28 cellular contexts compared by ENCODE assay signal in the genomic region with DNA sequence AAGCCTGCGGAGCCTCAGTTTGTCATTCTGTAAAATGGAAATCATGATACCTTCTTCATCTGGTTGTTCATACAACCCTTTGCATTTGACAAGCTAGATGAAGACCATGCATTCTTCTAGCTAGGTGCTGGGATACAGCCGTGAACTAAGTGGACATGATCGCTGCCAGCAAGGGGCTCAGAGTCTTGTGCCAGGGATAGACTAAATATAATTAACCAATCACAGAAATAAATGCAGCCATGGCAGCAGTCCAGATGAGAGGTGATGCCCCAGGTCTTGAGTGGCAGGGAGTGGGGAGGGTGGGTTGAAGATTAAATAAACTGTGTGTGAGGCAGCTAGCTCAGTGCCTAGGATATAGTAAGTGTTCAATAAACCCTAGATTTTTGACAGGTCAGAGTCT. TPM values are rescaled to one million over a fixed set of nuclear protein-coding genes. Genes with fewer than 3 reads are reported as not detected.
DNase-seq lines count a peak whose midpoint lies in the region; ATAC-seq and TF ChIP-seq lines count a peak whose summit lies in the region.
"Had no signal": no experiment of that assay in that cellular context is flagged by ENCODE, and none has a peak within 500 bp of the region (broad histone marks: within the 10 kb centered on the region; RNA-seq: fewer than 3 reads in every experiment).

No MANE protein-coding gene starts in this region.

- H4K91ac ChIP-seq in trophoblast cell (ENCODE audit: low read depth, low read length) = no peak overlapping the region

- H2BK120ac ChIP-seq in trophoblast cell (ENCODE audit: insufficient read depth, low read length, poor library complexity) = peak overlapping the region; percentile 2

- H2BK12ac ChIP-seq in trophoblast cell (ENCODE audit: low read length) = no peak overlapping the region

- no CpG with 5 or more reads among the region's 3 CpGs for WGBS in trophoblast cell (ENCODE audit: extremely low coverage, insufficient coverage, insufficient read length)
- WGBS in transverse colon (ENCODE audit: low coverage in 1 of 2), 2 donors = 70% methylated on average over 2 to 3 of the region's 3 CpGs

- H3K4me3 ChIP-seq in RWPE2 (ENCODE audit: severe bottlenecking) (no peak overlapping the region), cardiac muscle cell (no peak overlapping the region), trophoblast cell (ENCODE audit: low read depth, low read length) (no peak overlapping the region), transverse colon (no peak overlapping the region)
- H3K4me3 ChIP-seq: MG63, suprapubic skin had no signal

- peaks cover 31% of the 10 kb centered on the region for H3K79me1 ChIP-seq in trophoblast cell (ENCODE audit: low read length)

- H2AK5ac ChIP-seq in trophoblast cell (ENCODE audit: low read length) = no peak overlapping the region

- no peak for TF ChIP-seq POLR2A in transverse colon (IDR thresholded peaks at IDR 0.05)

- no peaks in the 10 kb centered on the region for H3K27me3 ChIP-seq in RWPE2 (ENCODE audit: insufficient read depth, poor library complexity, severe bottlenecking)
- no peaks in the 10 kb centered on the region for H3K27me3 ChIP-seq in cardiac muscle cell
- no peaks in the 10 kb centered on the region for H3K27me3 ChIP-seq in trophoblast cell (ENCODE audit: insufficient read depth, low read length)
- H3K27me3 ChIP-seq in transverse colon = peaks cover 19% of the 10 kb centered on the region
- H3K27me3 ChIP-seq: MG63 had no signal

- no peak for TF ChIP-seq CTCF in RWPE2 (IDR thresholded peaks at IDR 0.05; ENCODE audit: poor library complexity, severe bottlenecking)
- TF ChIP-seq CTCF in cardiac muscle cell (IDR thresholded peaks at IDR 0.05; ENCODE audit: low read depth, low read length) = no peak
- no peak for TF ChIP-seq CTCF in transverse colon (IDR thresholded peaks at IDR 0.05)
- TF ChIP-seq CTCF in GM20000 (IDR thresholded peaks at IDR 0.05; ENCODE audit: extremely low read depth, missing control alignments) = no peak

- in situ Hi-C loops in transverse colon (cut with MboI; ENCODE audit: low pct_ligation_motif_present in 1 of 4, low pct_unique_long_range_greater_than_20kb in 1 of 4, low sequenced_read_pairs in 3 of 4) = no loop called here
- in situ Hi-C loops in G401 (cut with HindIII; ENCODE audit: low sequenced_read_pairs) = no loop called here

- no peak for TF ChIP-seq EP300 in transverse colon (IDR thresholded peaks at IDR 0.05; ENCODE audit: low read depth)

- DNase-seq in RWPE2 (ENCODE audit: low spot score) = no peak
- no peak for DNase-seq in cardiac muscle cell (ENCODE audit: low read depth in 1 of 2, low spot score in 1 of 2)
- DNase-seq in trophoblast cell = no peak
- DNase-seq in transverse colon = no peak
- no peak for DNase-seq in stimulated activated naive CD4-positive, alpha-beta T cell treated with Interleukin-2 at 50 U/mL for 16 hours (lab: John Stamatoyannopoulos, UW)
- DNase-seq in GM20000 (ENCODE audit: low spot score) = no peak
- no peak for DNase-seq in G401 (ENCODE audit: low spot score)
- DNase-seq: activated CD4-positive, alpha-beta T cell treated with anti-CD3 and anti-CD28 coated beads, Interleukin-2, amount 50 U/mL, for 4 hours; activated T-cell treated with anti-CD3 and anti-CD28 coated beads, Interleukin-2, amount 50 U/mL, for 48 hours; BE2C; DMS 273 treated with DMSO at 0.1 percent for 48 hours; H7; hypothalamus; mammary epithelial cell; MG63; NCI-H1105 treated with DMSO at 0.1 percent for 48 hours; NCI-H187 treated with DMSO at 0.1 percent for 48 hours; NCI-H2171 treated with DMSO at 0.1 percent for 48 hours; NCI-H510A; stimulated activated CD4-positive, alpha-beta T cell treated with anti-CD3 and anti-CD28 coated beads, Interleukin-15, amount 100 ng/mL, for 24 hours had no signal

- H3K79me2 ChIP-seq in trophoblast cell (ENCODE audit: control insufficient read depth, insufficient read depth, low read length, poor library complexity) = peaks cover 4% of the 10 kb centered on the region
- H3K79me2 ChIP-seq: parathyroid adenoma had no signal

- no peak overlapping the region for H3K14ac ChIP-seq in trophoblast cell (ENCODE audit: low read length)

- no peak overlapping the region for H4K12ac ChIP-seq in trophoblast cell (ENCODE audit: low read depth, low read length)

- no peak overlapping the region for H2AFZ ChIP-seq in trophoblast cell (ENCODE audit: insufficient read depth, low read length, poor library complexity)
- H2AFZ ChIP-seq: parathyroid adenoma had no signal

- no peak overlapping the region for H3K4me2 ChIP-seq in trophoblast cell (ENCODE audit: low read length)
- H3K4me2 ChIP-seq: KMS-11 had no signal

- no peak overlapping the region for H3K23ac ChIP-seq in trophoblast cell (ENCODE audit: low read length)

- peak overlapping the region; percentile 79 for H3K27ac ChIP-seq in RWPE2 (ENCODE audit: poor library complexity, severe bottlenecking)
- peak overlapping the region; percentile 97 for H3K27ac ChIP-seq in cardiac muscle cell
- peak overlapping the region; percentile 92 for H3K27ac ChIP-seq in trophoblast cell (ENCODE audit: low read depth, low read length)
- peak overlapping the region; percentile 22 to 90 (median 79) for H3K27ac ChIP-seq in transverse colon
- H3K27ac ChIP-seq: KMS-11, parathyroid adenoma, suprapubic skin had no signal

- H3K4me1 ChIP-seq in RWPE2 (ENCODE audit: insufficient read depth, poor library complexity, severe bottlenecking) (peaks cover 14% of the 10 kb centered on the region), cardiac muscle cell (ENCODE audit: low read depth) (peaks cover 51% of the 10 kb centered on the region), trophoblast cell (ENCODE audit: control insufficient read depth in 1 of 2, insufficient read depth in 2 of 2, low read length in 2 of 2) (peaks cover 30 to 38% of the 10 kb centered on the region in 2 experiments), transverse colon (peaks cover 0 to 6% (median 3%) of the 10 kb centered on the region in 4 donors)
- H3K4me1 ChIP-seq: BE2C, parathyroid adenoma, suprapubic skin had no signal

- H3K4ac ChIP-seq in trophoblast cell (ENCODE audit: low read depth, low read length) = no peak overlapping the region

- intact Hi-C loops in transverse colon (cut with DNase I; ENCODE audit: low total_unique reads) = no loop called here

- no peak overlapping the region for H2BK5ac ChIP-seq in trophoblast cell (ENCODE audit: low read depth, low read length, poor library complexity)

- no peak overlapping the region for H3K9ac ChIP-seq in trophoblast cell (ENCODE audit: low read length)
- H3K9ac ChIP-seq: KMS-11, parathyroid adenoma had no signal

- no peaks in the 10 kb centered on the region for H3K9me3 ChIP-seq in RWPE2 (ENCODE audit: severe bottlenecking)
- H3K9me3 ChIP-seq in cardiac muscle cell (ENCODE audit: low read depth) = no peaks in the 10 kb centered on the region
- no peaks in the 10 kb centered on the region for H3K9me3 ChIP-seq in trophoblast cell (ENCODE audit: insufficient read depth, low read depth, low read length)
- no peaks in the 10 kb centered on the region for H3K9me3 ChIP-seq in transverse colon
- H3K9me3 ChIP-seq: MG63, suprapubic skin had no signal

- H3K18ac ChIP-seq in trophoblast cell (ENCODE audit: low read length) = no peak overlapping the region

- no peak for ATAC-seq in RWPE2 (ENCODE audit: low read depth)
- ATAC-seq: activated CD4-positive, CD25-positive, alpha-beta regulatory T cell treated with anti-CD3 and anti-CD28 coated beads, Interleukin-2, amount 50 U/mL, for 24 hours; sciatic nerve; SK-N-SH treated with all-trans-retinoic acid at 6 μM for 48 hours; stimulated activated memory B cell treated with anti-CD40 and anti-IgM and Interleukin-4, amounts not matched to agents 10 μg/mL and 1 μg/mL and 100 μg/mL, for 72 hours had no signal

- H4K8ac ChIP-seq in trophoblast cell (ENCODE audit: low read depth, low read length) = no peak overlapping the region

- H3K36me3 ChIP-seq in RWPE2 (ENCODE audit: low read depth) (no peaks in the 10 kb centered on the region), cardiac muscle cell (peaks cover 2% of the 10 kb centered on the region), trophoblast cell (ENCODE audit: control insufficient read depth in 1 of 2, insufficient read depth in 2 of 2, low read length in 2 of 2) (peaks cover 0 to 2% of the 10 kb centered on the region in 2 experiments), transverse colon (no peaks in the 10 kb centered on the region)
- H3K36me3 ChIP-seq: BE2C, suprapubic skin had no signal

RNA-seq across cellular contexts. Expression of gene JPH2, which starts 19.3 kb away (rescaled TPM):
- total RNA-seq in cardiac muscle cell (154 and 205 TPM in 2 replicates), transverse colon (100 to 1,000 TPM in 1 of 4 donors, 10 to 100 TPM in 2, 1 to 10 TPM in 1; 9.8 to 216 (median 18.3) TPM)
- polyA plus RNA-seq in cardiac muscle cell = 97.2 and 142 TPM in 2 replicates
- polyA plus RNA-seq in trophoblast cell (2013) = 13.7 and 14.2 TPM in 2 replicates
- total RNA-seq in G401 (2014; rRNA removed; shearing (Covaris generic)) = 0.24 and 1.8 TPM in 2 replicates
- polyA plus RNA-seq: neural cell had no signal

RNA-seq across cellular contexts. Expression of gene OSER1, which starts 42.8 kb away (rescaled TPM):
- total RNA-seq in cardiac muscle cell (28.5 and 28.6 TPM in 2 replicates), transverse colon (10 to 100 TPM; 11.2 to 38.0 (median 26.2) TPM)
- 35.2 and 41.4 TPM in 2 replicates for polyA plus RNA-seq in cardiac muscle cell
- polyA plus RNA-seq in trophoblast cell (2013) = 61.8 and 64.9 TPM in 2 replicates
- 39.2 and 39.8 TPM in 2 replicates for total RNA-seq in G401 (2014; rRNA removed; shearing (Covaris generic))
